In the genomic region with DNA sequence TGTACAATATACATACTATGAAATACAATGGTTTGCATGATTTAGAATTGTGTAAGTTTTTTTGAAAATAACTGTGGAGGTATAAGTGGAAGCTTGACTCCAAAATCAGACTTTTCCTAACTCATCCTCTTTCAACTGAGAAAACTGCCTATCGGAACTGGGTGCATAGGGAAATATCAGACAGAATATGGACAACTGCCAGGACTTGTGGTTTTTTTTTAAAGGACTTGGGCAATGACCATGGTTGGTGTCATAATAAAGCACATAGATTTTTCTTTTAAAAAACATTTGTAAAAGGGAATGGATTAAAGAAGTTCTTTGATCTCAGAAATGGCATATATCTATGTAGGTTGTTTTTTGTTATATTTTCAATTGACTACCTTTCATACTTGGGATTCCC, we compare ENCODE assay signal across 26 cellular contexts. TPM values are rescaled to one million over a fixed set of nuclear protein-coding genes. Genes with fewer than 3 reads are reported as not detected.
DNase-seq lines count a peak whose midpoint lies in the region; ATAC-seq and TF ChIP-seq lines count a peak whose summit lies in the region.
"Had no signal": no experiment of that assay in that cellular context is flagged by ENCODE, and none has a peak within 500 bp of the region (broad histone marks: within the 10 kb centered on the region; RNA-seq: fewer than 3 reads in every experiment).

No MANE protein-coding gene starts in this region.

- ATAC-seq in HG03571 (IDR thresholded peaks at IDR 0.05; ENCODE audit: unreplicated experiment) (no peak), GM18498 (IDR thresholded peaks at IDR 0.05; ENCODE audit: unreplicated experiment) (no peak)
- ATAC-seq: heart right ventricle, WTC11 had no signal

- H3K36me3 Mint-ChIP-seq in MCF 10A (ENCODE audit: insufficient read depth, unreplicated experiment), result no peaks in the 10 kb centered on the region
- H3K36me3 Mint-ChIP-seq: naive B cell had no signal

- H3K9me3 ChIP-seq in breast epithelium, result no peaks in the 10 kb centered on the region
- H3K9me3 ChIP-seq: Caco-2, heart right ventricle had no signal

- CTCF ChIA-PET in MCF 10A (lab: Yijun Ruan, JAX), result interaction anchor here (0.7 kb wide), 1 partner anchor 63 kb away, joined by 5 read pairs; no protein-coding TSS in a partner anchor

- POLR2A ChIA-PET in MCF 10A (lab: Yijun Ruan, JAX), result interaction anchor here (1.3 kb wide), 1 partner anchor 11 kb away, joined by 3 read pairs; no protein-coding TSS in a partner anchor

- no peak for TF ChIP-seq POLR2A in breast epithelium (IDR thresholded peaks at IDR 0.05)

- no peak overlapping the region for H3K27ac ChIP-seq in breast epithelium
- H3K27ac ChIP-seq: heart right ventricle, skin epidermis had no signal

- BruUV-seq in MCF 10A (replicated peaks; lab: Mats Ljungman, UMichigan), result no TSS peak

- no peaks in the 10 kb centered on the region for H3K4me1 Mint-ChIP-seq in MCF 10A (ENCODE audit: insufficient read depth, unreplicated experiment)
- H3K4me1 Mint-ChIP-seq: WTC11 had no signal

- H3K27me3 ChIP-seq in breast epithelium, result no peaks in the 10 kb centered on the region
- H3K27me3 ChIP-seq: heart right ventricle had no signal

- intact Hi-C loops in MCF 10A (cut with micrococcal nuclease), result no loop called here
- intact Hi-C loops in breast epithelium (cut with DNase I; ENCODE audit: low total_unique reads), result no loop called here

- no peaks in the 10 kb centered on the region for H3K4me1 ChIP-seq in breast epithelium
- H3K4me1 ChIP-seq: Caco-2 had no signal

- no peaks in the 10 kb centered on the region for H3K27me3 Mint-ChIP-seq in MCF 10A (ENCODE audit: insufficient read depth, unreplicated experiment)
- H3K27me3 Mint-ChIP-seq: naive B cell had no signal

- no peaks in the 10 kb centered on the region for H3K36me3 ChIP-seq in breast epithelium
- H3K36me3 ChIP-seq: heart right ventricle had no signal

- no peak overlapping the region for H3K4me3 ChIP-seq in breast epithelium
- H3K4me3 ChIP-seq: heart right ventricle, skin epidermis had no signal

- H3K9me3 Mint-ChIP-seq in MCF 10A (ENCODE audit: unreplicated experiment), result no peaks in the 10 kb centered on the region
- H3K9me3 Mint-ChIP-seq: activated T-helper 1 cell treated with anti-CD3 and anti-CD28 coated beads, Interleukin-12 subunit alpha, Interleukin-12 subunit beta, Interleukin-2, Interleukin-4 antibody, amounts not matched to agents 30 ng/mL and 10 ng/mL and 1 ng/mL, durations not matched to agents 14 hours and 24 hours and 36 hours; naive B cell had no signal

- H3K27ac Mint-ChIP-seq in MCF 10A (ENCODE audit: low read depth, unreplicated experiment), result no peak overlapping the region
- H3K27ac Mint-ChIP-seq: activated T-helper 1 cell treated with anti-CD3 and anti-CD28 coated beads, Interleukin-12 subunit alpha, Interleukin-12 subunit beta, Interleukin-2, Interleukin-4 antibody, amounts not matched to agents 30 ng/mL and 10 ng/mL and 1 ng/mL, durations not matched to agents 14 hours and 24 hours and 36 hours; naive B cell; WTC11 had no signal

- TF ChIP-seq CTCF in MCF 10A (IDR thresholded peaks at IDR 0.05; ENCODE audit: unreplicated experiment), result no peak
- TF ChIP-seq CTCF in breast epithelium (IDR thresholded peaks at IDR 0.05), result no peak

- H3K4me3 Mint-ChIP-seq in MCF 10A (ENCODE audit: unreplicated experiment), result no peak overlapping the region
- H3K4me3 Mint-ChIP-seq: activated T-helper 1 cell treated with anti-CD3 and anti-CD28 coated beads, Interleukin-12 subunit alpha, Interleukin-12 subunit beta, Interleukin-2, Interleukin-4 antibody, amounts not matched to agents 30 ng/mL and 10 ng/mL and 1 ng/mL, durations not matched to agents 14 hours and 24 hours and 36 hours; naive B cell; WTC11 had no signal

- DNase-seq in MCF 10A (ENCODE audit: unreplicated experiment), result peak; percentile 71
- DNase-seq in breast epithelium (ENCODE audit: low spot score in 2 of 2), result no peak
- peak; percentile 12 for DNase-seq in RPMI7951 (ENCODE audit: low read depth)
- peak; percentile 48 for DNase-seq in fibroblast of peridontal ligament (ENCODE audit: extremely low read depth)
- peak; percentile 18 for DNase-seq in stromal cell of bone marrow (ENCODE audit: low read depth)
- DNase-seq in middle frontal gyrus (ENCODE audit: extremely low spot score, low spot score), result no peak
- DNase-seq: activated CD4-positive, alpha-beta T cell treated with anti-CD3 and anti-CD28 coated beads, Interleukin-2, amount 50 U/mL, for 4 hours; activated naive CD4-positive, alpha-beta T cell treated with anti-CD3 and anti-CD28 coated beads, Interleukin-2, amount 50 U/mL, for 16 hours; anterior cingulate cortex; Caco-2; central memory CD4-positive, alpha-beta T cell; dermis blood vessel endothelial cell; DMS79 treated with DMSO at 0.1 percent for 48 hours; heart right ventricle; IMR-90; mesenchymal stem cell; naive B cell; NCI-H1436 treated with DMSO at 0.1 percent for 48 hours; NCI-H510A treated with DMSO at 0.1 percent for 48 hours; occipital lobe; stimulated activated CD4-positive, alpha-beta T cell treated with anti-CD3 and anti-CD28 coated beads, Interleukin-1b, Interleukin-23, amount 100 ng/mL, for 48 hours had no signal

RNA-seq across cellular contexts. Expression of gene LRRK2, which starts 53.3 kb away (rescaled TPM):
- total RNA-seq in MCF 10A (2022) (4.2 and 4.5 TPM in 2 replicates), breast epithelium (10 to 100 TPM; 11.1 to 30.9 (median 13.5) TPM)
- total RNA-seq in RPMI7951 (2014; rRNA removed; shearing (Covaris generic)), result 1.8 and 2.3 TPM in 2 replicates
- total RNA-seq: activated T-helper 1 cell treated with anti-CD3 and anti-CD28 coated beads, Interleukin-12 subunit alpha, Interleukin-12 subunit beta, Interleukin-2, Interleukin-4 antibody, amounts not matched to agents 30 ng/mL and 10 ng/mL and 1 ng/mL, durations not matched to agents 14 hours and 24 hours and 36 hours had no signal

Comparison
In these comparisons a context has a peak if more than half of its experiments do, and no peak if none do; other contexts are left out.
1. DNase-seq: peak in MCF 10A (single experiment), RPMI7951 (single experiment), fibroblast of peridontal ligament (single experiment) and stromal cell of bone marrow (single experiment); none in breast epithelium (0 of 2) and middle frontal gyrus (single experiment).